In the genomic region with DNA sequence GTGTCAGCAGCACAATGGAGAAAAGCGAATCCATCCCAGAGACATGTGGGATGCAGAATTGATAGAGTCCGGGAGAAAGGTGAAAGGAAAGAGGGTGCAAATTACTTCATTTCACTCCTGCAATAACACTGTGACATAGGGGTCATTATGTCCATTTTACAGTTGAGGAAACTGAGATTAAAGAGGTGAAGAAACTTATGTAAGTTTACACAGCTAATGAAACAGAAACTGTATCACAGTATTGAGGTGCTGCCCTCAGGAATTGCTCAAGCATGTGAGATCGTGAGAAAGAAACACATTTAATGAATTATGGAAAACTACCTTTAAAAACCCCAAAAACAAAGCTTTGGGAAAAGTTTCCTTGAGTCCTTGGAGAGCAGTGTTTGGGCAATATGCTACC, we compare ENCODE assay signal across 1 cellular context.
TF ChIP-seq lines count a peak whose summit lies in the region.

No MANE protein-coding gene starts in this region.

TF ChIP-seq in IMR-90, 13 proteins besides CTCF, POLR2A, EP300 and RAD21:
- TF ChIP-seq, protein P1, sequence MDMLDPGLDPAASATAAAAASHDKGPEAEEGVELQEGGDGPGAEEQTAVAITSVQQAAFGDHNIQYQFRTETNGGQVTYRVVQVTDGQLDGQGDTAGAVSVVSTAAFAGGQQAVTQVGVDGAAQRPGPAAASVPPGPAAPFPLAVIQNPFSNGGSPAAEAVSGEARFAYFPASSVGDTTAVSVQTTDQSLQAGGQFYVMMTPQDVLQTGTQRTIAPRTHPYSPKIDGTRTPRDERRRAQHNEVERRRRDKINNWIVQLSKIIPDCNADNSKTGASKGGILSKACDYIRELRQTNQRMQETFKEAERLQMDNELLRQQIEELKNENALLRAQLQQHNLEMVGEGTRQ (IDR thresholded peaks at IDR 0.05; ENCODE audit: low read depth, low read length): no peak
- no peak for TF ChIP-seq CEBPB (IDR thresholded peaks at IDR 0.05; ENCODE audit: low read depth, low read length)
